ENCODE assay signal across 8 cellular contexts in the genomic region with DNA sequence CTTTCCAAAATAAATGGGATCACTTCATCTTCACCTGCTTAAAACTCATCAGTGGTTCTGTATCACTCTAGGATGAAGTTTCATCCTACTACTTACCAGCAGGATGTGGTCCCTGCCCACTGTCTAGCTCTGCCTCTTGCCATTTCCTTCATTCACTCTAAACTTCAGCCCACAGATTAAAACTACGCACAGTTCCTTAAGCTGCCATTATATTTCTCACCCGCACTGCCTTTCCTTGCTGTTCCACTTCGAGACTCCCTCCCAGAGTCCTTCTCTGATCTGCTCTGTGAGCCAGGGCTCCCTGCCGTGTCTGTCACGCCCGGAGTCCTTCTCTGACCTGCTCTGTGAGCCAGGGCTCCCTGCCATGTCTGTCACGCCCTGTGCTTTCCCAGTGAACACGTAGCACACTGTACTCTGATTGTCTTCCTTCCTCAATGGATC. TPM values are rescaled to one million over a fixed set of nuclear protein-coding genes. Genes with fewer than 3 reads are reported as not detected.
A peak's percentile ranks its signal among the peaks of the same experiment; 100 is the strongest.
DNase-seq lines count a peak whose midpoint lies in the region; ATAC-seq and TF ChIP-seq lines count a peak whose summit lies in the region.

No MANE protein-coding gene starts in this region.

- no peaks in the 10 kb centered on the region for H3K9me3 Mint-ChIP-seq in activated naive CD4-positive, alpha-beta T cell treated with anti-CD3 and anti-CD28 coated beads, Interleukin-2, amount 50 U/mL, for 72 hours

- H3K36me3 Mint-ChIP-seq in activated naive CD4-positive, alpha-beta T cell treated with anti-CD3 and anti-CD28 coated beads, Interleukin-2, amount 50 U/mL, for 72 hours: no peaks in the 10 kb centered on the region

- TF ChIP-seq CTCF in thoracic aorta (IDR thresholded peaks at IDR 0.05): no peak

- no peaks in the 10 kb centered on the region for H3K9me3 ChIP-seq in thoracic aorta

- H3K36me3 ChIP-seq in thoracic aorta: no peaks in the 10 kb centered on the region

- peaks cover 10 to 34% of the 10 kb centered on the region in 2 donors for H3K4me1 ChIP-seq in thoracic aorta (ENCODE audit: control insufficient read depth in 1 of 2, low read depth in 2 of 2)

- no peak overlapping the region for H3K27ac ChIP-seq in thoracic aorta

- DNase-seq in activated CD4-positive, alpha-beta T cell treated with anti-CD3 and anti-CD28 coated beads for 48 hours: peak; percentile 13
- DNase-seq in activated CD4-positive, alpha-beta T cell treated with anti-CD3 and anti-CD28 coated beads for 1 hour: no peak
- DNase-seq in activated naive CD4-positive, alpha-beta T cell treated with anti-CD3 and anti-CD28 coated beads, Interleukin-2, amount 50 U/mL, for 72 hours (ENCODE audit: low spot score in 2 of 2): no peak
- peak; percentile 39 for DNase-seq in left kidney (ENCODE audit: low read depth, low spot score)
- DNase-seq in thoracic aorta (ENCODE audit: low spot score): no peak
- DNase-seq in SKM-1 treated with dmso at 0.1 percent for 144 hours (lab: John Stamatoyannopoulos, UW; ENCODE audit: unreplicated experiment): no peak
- DNase-seq in NCI-H146 treated with DMSO at 0.1 percent for 48 hours (lab: John Stamatoyannopoulos, UW; ENCODE audit: unreplicated experiment): no peak

- H3K4me3 ChIP-seq in thoracic aorta: peak overlapping the region; percentile 13

- peak; percentile 75 to 89 for ATAC-seq in activated naive CD4-positive, alpha-beta T cell treated with anti-CD3 and anti-CD28 coated beads, Interleukin-2, amount 50 U/mL, for 72 hours
- ATAC-seq in thoracic aorta (ENCODE audit: insufficient number of reproducible peaks, low FRiP score, low read depth) (no peak), GM19455 (IDR thresholded peaks at IDR 0.05; ENCODE audit: unreplicated experiment) (no peak)

- peak overlapping the region; percentile 66 to 68 for H3K27ac Mint-ChIP-seq in activated naive CD4-positive, alpha-beta T cell treated with anti-CD3 and anti-CD28 coated beads, Interleukin-2, amount 50 U/mL, for 72 hours

- H3K27me3 ChIP-seq in thoracic aorta (replicated peaks; ENCODE audit: insufficient read depth): no peaks in the 10 kb centered on the region

RNA-seq across cellular contexts. Expression of a gene that starts 52.0 kb away (rescaled TPM):
- total RNA-seq in activated naive CD4-positive, alpha-beta T cell treated with anti-CD3 and anti-CD28 coated beads, Interleukin-2, amount 50 U/mL, for 72 hours: under 1 TPM in 1 of 2 donors, not detected in 1; 0.58 TPM
- 1 to 10 TPM in 1 of 2 donors, under 1 TPM in 1; 0.68 to 1.3 TPM for total RNA-seq in thoracic aorta

Comparison
In these comparisons a context has a peak if more than half of its experiments do, and no peak if none do; other contexts are left out.
1. DNase-seq: peak in activated CD4-positive, alpha-beta T cell treated with anti-CD3 and anti-CD28 coated beads for 48 hours (single experiment) and left kidney (single experiment); none in activated CD4-positive, alpha-beta T cell treated with anti-CD3 and anti-CD28 coated beads for 1 hour (single experiment), activated naive CD4-positive, alpha-beta T cell treated with anti-CD3 and anti-CD28 coated beads, Interleukin-2, amount 50 U/mL, for 72 hours (0 of 2), thoracic aorta (single experiment), SKM-1 treated with dmso at 0.1 percent for 144 hours (single experiment) and NCI-H146 treated with DMSO at 0.1 percent for 48 hours (single experiment).
2. ATAC-seq: peak in activated naive CD4-positive, alpha-beta T cell treated with anti-CD3 and anti-CD28 coated beads, Interleukin-2, amount 50 U/mL, for 72 hours (2 of 2); none in thoracic aorta (single experiment) and GM19455 (single experiment).